ENCODE assay signal across 8 cellular contexts in genomic region chr7:143901710-143902587, GRCh38. TPM values are rescaled to one million over a fixed set of nuclear protein-coding genes. Genes with fewer than 3 reads are reported as not detected.
DNase-seq lines count a peak whose midpoint lies in the region; ATAC-seq, FAIRE-seq and TF ChIP-seq lines count a peak whose summit lies in the region.

TCAF1 (minus strand) TSS chr7:143902176; CDS start chr7:143876608, 25,568 bp downstream.

- FAIRE-seq in urothelium cell line (lab: Jason Lieb, UNC): no peak

- 2% methylated on average over 48 to 54 of the region's 54 CpGs for WGBS in psoas muscle, 3 donors

- peak within 1 kb of the TSS; percentile 83 for H3K27ac Mint-ChIP-seq in T-helper 17 cell

- H3K4me1 ChIP-seq in left ventricle myocardium inferior (peaks cover 45% of the 10 kb centered on the region), psoas muscle (peaks cover 10% of the 10 kb centered on the region)

- no peaks in the 10 kb centered on the region for H3K27me3 Mint-ChIP-seq in T-helper 17 cell

- H3K4me1 Mint-ChIP-seq in T-helper 17 cell: peaks cover 30% of the 10 kb centered on the region

- peak within 1 kb of the TSS; percentile 95 for H3K4me3 Mint-ChIP-seq in T-helper 17 cell

- H3K9me3 ChIP-seq in T-helper 17 cell (ENCODE audit: control insufficient read depth, low read length, poor library complexity, severe bottlenecking) (no peaks in the 10 kb centered on the region), left ventricle myocardium inferior (replicated peaks) (peaks cover 6% of the 10 kb centered on the region), psoas muscle (no peaks in the 10 kb centered on the region)

- H3K36me3 ChIP-seq in left ventricle myocardium inferior: no peaks in the 10 kb centered on the region
- H3K36me3 ChIP-seq in psoas muscle (ENCODE audit: insufficient read depth in 1 of 2, low read depth in 1 of 2): no peaks in the 10 kb centered on the region

- in situ Hi-C loops in GM13976 (cut with MboI; ENCODE audit: low sequenced_read_pairs, unreplicated experiment): no loop called here

- peak; percentile 96 for DNase-seq in GM13976 (ENCODE audit: low spot score)
- peak; percentile 63 for DNase-seq in NCI-H1436 treated with DMSO at 0.1 percent for 48 hours (lab: John Stamatoyannopoulos, UW)
- DNase-seq in T-helper 17 cell: peak; percentile 73 to 85 (median 84)
- DNase-seq in amygdala (lab: John Stamatoyannopoulos, UW): peak in 55 of 56 donors; percentile 57 to 96 (median 90)
- DNase-seq in left ventricle myocardium inferior: peak; percentile 97
- DNase-seq in psoas muscle: peak; percentile 96 to 97
- DNase-seq in urothelium cell line (ENCODE audit: low spot score): peak; percentile 95

- ATAC-seq in HG02852 (IDR thresholded peaks at IDR 0.05; ENCODE audit: unreplicated experiment): peak; percentile 92
- peak; percentile 96 for ATAC-seq in T-helper 17 cell
- peak; percentile 98 to 99 (median 99) for ATAC-seq in psoas muscle

- H3K4me3 ChIP-seq in left ventricle myocardium inferior (peak within 1 kb of the TSS; percentile 83), psoas muscle (peak within 1 kb of the TSS; percentile 90)

- H3K27ac ChIP-seq in left ventricle myocardium inferior (replicated peaks) (peak within 1 kb of the TSS; percentile 93), psoas muscle (peak within 1 kb of the TSS; percentile 88)

- peak; percentile 19 for TF ChIP-seq CTCF in GM13976 (IDR thresholded peaks at IDR 0.05; ENCODE audit: borderline replicate concordance, control extremely low read depth, extremely low read depth, insufficient read depth, missing control alignments)
- peak; percentile 42 for TF ChIP-seq CTCF in left ventricle myocardium inferior (IDR thresholded peaks at IDR 0.05; ENCODE audit: borderline replicate concordance)
- TF ChIP-seq CTCF in psoas muscle (IDR thresholded peaks at IDR 0.05): no peak

- intact Hi-C loops in left ventricle myocardium inferior (cut with micrococcal nuclease) (no loop called here), psoas muscle (cut with DNase I) (loop anchor here in 1 of 2 donors (2.0 kb wide), 1 partner anchor 15 kb away; no protein-coding TSS in a partner anchor)

- H3K36me3 Mint-ChIP-seq in T-helper 17 cell (ENCODE audit: low read depth): no peaks in the 10 kb centered on the region

- H3K27me3 ChIP-seq in left ventricle myocardium inferior (ENCODE audit: low read depth) (no peaks in the 10 kb centered on the region), psoas muscle (ENCODE audit: insufficient read depth in 3 of 3, low read length in 2 of 3) (no peaks in the 10 kb centered on the region)

RNA-seq across cellular contexts. Expression of gene TCAF1, which starts in this region (rescaled TPM):
- 10 to 100 TPM in 1 of 2 donors, 1 to 10 TPM in 1; 9.5 to 10.9 TPM for total RNA-seq in T-helper 17 cell
- 38.2 TPM for total RNA-seq in left ventricle myocardium inferior
- 100 to 1,000 TPM in 2 of 4 donors, 10 to 100 TPM in 2; 19.5 to 107 (median 62.1) TPM for total RNA-seq in psoas muscle
- 10 to 100 TPM in 1 of 3 donors, 1 to 10 TPM in 2; 4.3 to 12.0 (median 9.2) TPM for polyA plus RNA-seq in psoas muscle

Comparison
In these comparisons a context has a peak if more than half of its experiments do, and no peak if none do; other contexts are left out.
1. Peak in every context shown above with its lines: DNase-seq, ATAC-seq, H3K4me3 ChIP-seq and H3K27ac ChIP-seq.